ENCODE assay signal across 29 cellular contexts in the genomic region with DNA sequence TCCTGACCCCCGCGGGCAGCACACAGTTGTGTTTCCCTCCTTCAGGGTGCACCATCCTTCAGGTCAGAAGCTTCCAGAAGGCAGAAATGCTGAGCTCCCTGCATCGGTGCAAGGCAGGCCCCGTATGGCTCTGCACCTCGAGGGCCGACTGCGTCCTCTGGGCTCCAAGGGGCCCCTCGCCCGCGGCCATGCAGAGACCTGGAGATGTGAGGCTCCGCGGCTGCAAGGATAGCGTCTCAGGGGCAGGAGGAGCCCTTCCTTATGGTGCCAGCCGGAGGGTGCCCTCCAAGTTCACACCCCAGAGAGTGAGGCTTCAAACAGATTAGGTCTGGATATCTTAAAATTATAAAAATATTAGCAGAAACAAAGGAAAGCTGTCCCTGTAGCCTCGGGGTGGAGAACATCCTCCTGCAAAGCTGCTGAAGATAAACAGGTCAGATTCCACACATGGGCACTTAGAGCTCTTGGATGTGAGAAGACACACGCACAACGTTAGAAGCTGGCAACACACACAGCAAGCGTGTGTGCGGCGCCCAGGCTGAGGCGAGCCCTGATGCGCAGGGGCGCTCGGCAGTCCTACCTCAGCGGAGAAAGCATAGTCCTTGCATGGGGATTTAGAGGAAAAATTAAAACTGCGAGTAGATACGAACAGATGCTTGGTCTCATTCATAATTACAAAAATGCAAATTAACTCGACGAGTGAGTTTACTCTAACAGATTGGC. TPM values are rescaled to one million over a fixed set of nuclear protein-coding genes. Genes with fewer than 3 reads are reported as not detected.
"Had no signal": no experiment of that assay in that cellular context is flagged by ENCODE, and none has a peak within 500 bp of the region (broad histone marks: within the 10 kb centered on the region; RNA-seq: fewer than 3 reads in every experiment).

No MANE protein-coding gene starts in this region.

- H3K4me1 Mint-ChIP-seq: activated B cell treated with CpG ODN at 0.5 μM for 24 hours, nephron had no signal

- H3K4me1 ChIP-seq: body of pancreas, esophagus muscularis mucosa, foreskin keratinocyte, pancreas, psoas muscle, stomach, thyroid gland, upper lobe of left lung had no signal

- H3K36me3 ChIP-seq: cardiac muscle cell, esophagus muscularis mucosa, pancreas, stomach, thyroid gland, upper lobe of left lung had no signal

- H3K4me3 Mint-ChIP-seq: activated B cell treated with CpG ODN at 0.5 μM for 24 hours; activated T-cell treated with anti-CD3 and anti-CD28 coated beads, Interleukin-2, amount 50 U/mL, for 72 hours; nephron; stimulated activated naive B cell treated with anti-CD40 and anti-IgM and Interleukin-4, amounts not matched to agents 10 μg/mL and 1 μg/mL and 100 μg/mL, for 72 hours had no signal

- H3K4me3 ChIP-seq: body of pancreas, cardiac muscle cell, esophagus muscularis mucosa, pancreas, psoas muscle, smooth muscle cell, stomach, thyroid gland, upper lobe of left lung had no signal

- DNase-seq: activated B cell treated with CpG ODN at 0.5 μM for 24 hours; activated naive CD4-positive, alpha-beta T cell; activated T-cell treated with anti-CD3 and anti-CD28 coated beads for 4 hours; activated T-cell treated with anti-CD3 and anti-CD28 coated beads, Interleukin-2, amount 50 U/mL, for 72 hours; anterior cingulate cortex; cortex of kidney; foreskin keratinocyte; hippocampal formation; left colon; mammary epithelial cell; nucleus accumbens; stimulated activated CD4-positive, alpha-beta T cell treated with anti-CD3 and anti-CD28 coated beads, Interleukin-15, amount 100 ng/mL, for 24 hours; stimulated activated CD4-positive, alpha-beta T cell treated with anti-CD3 and anti-CD28 coated beads, Interleukin-2, amount 100 ng/mL, for 24 hours; stimulated activated naive B cell treated with anti-CD40 and anti-IgM and Interleukin-4, amounts not matched to agents 10 μg/mL and 1 μg/mL and 100 μg/mL, for 72 hours; stomach had no signal

- ATAC-seq: activated naive CD4-positive, alpha-beta T cell treated with anti-CD3 and anti-CD28 coated beads, Interleukin-2, amount 50 U/mL, for 72 hours; activated T-cell treated with anti-CD3 and anti-CD28 coated beads, Interleukin-2, amount 50 U/mL, for 72 hours; body of pancreas; foreskin keratinocyte; left colon; pancreas; psoas muscle; stimulated activated naive B cell treated with anti-CD40 and anti-IgM and Interleukin-4, amounts not matched to agents 10 μg/mL and 1 μg/mL and 100 μg/mL, for 72 hours had no signal

- H3K36me3 Mint-ChIP-seq: stimulated activated naive B cell treated with anti-CD40 and anti-IgM and Interleukin-4, amounts not matched to agents 10 μg/mL and 1 μg/mL and 100 μg/mL, for 72 hours had no signal

- H3K4me2 ChIP-seq: smooth muscle cell had no signal

- H3K27ac ChIP-seq: body of pancreas, cardiac muscle cell, esophagus muscularis mucosa, foreskin keratinocyte, pancreas, psoas muscle, stomach, thyroid gland, upper lobe of left lung had no signal

- H3K9me3 ChIP-seq: body of pancreas, esophagus muscularis mucosa, pancreas, psoas muscle, stomach, thyroid gland, upper lobe of left lung had no signal

- H3K27me3 ChIP-seq: body of pancreas, cardiac muscle cell, foreskin keratinocyte, pancreas, thyroid gland, upper lobe of left lung had no signal

- H3K27ac Mint-ChIP-seq: activated B cell treated with CpG ODN at 0.5 μM for 24 hours; activated naive CD4-positive, alpha-beta T cell treated with anti-CD3 and anti-CD28 coated beads, Interleukin-2, amount 50 U/mL, for 72 hours; activated T-cell treated with anti-CD3 and anti-CD28 coated beads, Interleukin-2, amount 50 U/mL, for 72 hours; nephron; stimulated activated naive B cell treated with anti-CD40 and anti-IgM and Interleukin-4, amounts not matched to agents 10 μg/mL and 1 μg/mL and 100 μg/mL, for 72 hours had no signal

RNA-seq across cellular contexts. Expression of a gene that starts 20.3 kb away (rescaled TPM):
- polyA plus RNA-seq: mammary epithelial cell had no signal

RNA-seq across cellular contexts. Expression of a gene that starts 49.7 kb away (rescaled TPM):
- total RNA-seq: activated B cell treated with CpG ODN at 0.5 μM for 24 hours; activated naive CD4-positive, alpha-beta T cell treated with anti-CD3 and anti-CD28 coated beads, Interleukin-2, amount 50 U/mL, for 72 hours; body of pancreas; cardiac muscle cell; cerebellum; esophagus muscularis mucosa; foreskin keratinocyte; left colon; liver; mammary epithelial cell; mucosa of gallbladder; pancreas; psoas muscle; smooth muscle cell; stomach; thyroid gland had no signal
- polyA plus RNA-seq: cardiac muscle cell, foreskin keratinocyte, keratinocyte, liver, mammary epithelial cell, pancreas, psoas muscle, smooth muscle cell, stomach had no signal

RNA-seq across cellular contexts. Expression of a gene that starts 57.3 kb away (rescaled TPM):
- total RNA-seq: activated naive CD4-positive, alpha-beta T cell treated with anti-CD3 and anti-CD28 coated beads, Interleukin-2, amount 50 U/mL, for 72 hours; cardiac muscle cell; foreskin keratinocyte; mammary epithelial cell; smooth muscle cell had no signal
- polyA plus RNA-seq: cardiac muscle cell, foreskin keratinocyte, keratinocyte, mammary epithelial cell, smooth muscle cell had no signal
